In genomic region chr17:71530227-71530626, GRCh38 we compare ENCODE assay signal across 20 cellular contexts.
DNase-seq lines count a peak whose midpoint lies in the region; ATAC-seq, FAIRE-seq and TF ChIP-seq lines count a peak whose summit lies in the region.
"Had no signal": no experiment of that assay in that cellular context is flagged by ENCODE, and none has a peak within 500 bp of the region (broad histone marks: within the 10 kb centered on the region; RNA-seq: fewer than 3 reads in every experiment).

No MANE protein-coding gene starts in this region.

- H3K9me1 ChIP-seq in keratinocyte (ENCODE audit: control insufficient read depth, extremely low read depth, insufficient read depth, low read length) = no peaks in the 10 kb centered on the region

- TF ChIP-seq RAD21 in A549 (conservative IDR thresholded peaks at IDR 0.05 in 1 of 2, IDR thresholded peaks at IDR 0.05 in 1 of 2) = no peak

- no peaks in the 10 kb centered on the region for H3K4me1 Mint-ChIP-seq in stimulated activated effector memory CD8-positive, alpha-beta T cell treated with anti-CD3 and anti-CD28 coated beads, Interleukin-12 subunit alpha, Interleukin-12 subunit beta, amount 100 ng/mL, for 72 hours
- H3K4me1 Mint-ChIP-seq: CD4-positive, alpha-beta memory T cell had no signal

- dilution Hi-C loops in keratinocyte (cut with MboI; ENCODE audit: extremely low pct_ligation_motif_present, low sequenced_read_pairs) = no loop called here

- H3K79me2 ChIP-seq in keratinocyte (ENCODE audit: control insufficient read depth, insufficient read depth, low read length) = no peaks in the 10 kb centered on the region

- no peak for DNase-seq in A549 (ENCODE audit: low read depth in 1 of 2, low spot score in 1 of 2)
- DNase-seq in HPDE6-E6E7 (ENCODE audit: extremely low spot score) = peak; percentile 82
- DNase-seq in amniotic epithelial cell (ENCODE audit: low read depth) = peak; percentile 36
- DNase-seq in keratinocyte (ENCODE audit: low read depth, low spot score) = peak; percentile 72
- no peak for DNase-seq in stimulated activated effector memory CD8-positive, alpha-beta T cell treated with anti-CD3 and anti-CD28 coated beads, Interleukin-12 subunit alpha, Interleukin-12 subunit beta, amount 100 ng/mL, for 72 hours (ENCODE audit: low spot score in 2 of 2)
- DNase-seq in germinal center (ENCODE audit: low spot score) = no peak
- DNase-seq: BE2C; CD4-positive, alpha-beta memory T cell; DMS79; GDM1; H7; NCI-H1048; NCI-H146; NCI-H69; NK-92 treated with Interleukin-12 subunit alpha and Interleukin-12 subunit beta, amount 100 ng/mL, for 24 hours; OCI-M1; Right ventricle myocardium superior had no signal

- peaks cover 10% of the 10 kb centered on the region for H3K9me3 Mint-ChIP-seq in stimulated activated effector memory CD8-positive, alpha-beta T cell treated with anti-CD3 and anti-CD28 coated beads, Interleukin-12 subunit alpha, Interleukin-12 subunit beta, amount 100 ng/mL, for 72 hours

- H3K9ac ChIP-seq in keratinocyte (ENCODE audit: control insufficient read depth, extremely low read depth, insufficient read depth, low read length) = no peak overlapping the region

- H3K4me1 ChIP-seq in A549 = no peaks in the 10 kb centered on the region
- H3K4me1 ChIP-seq in keratinocyte (ENCODE audit: control insufficient read depth, extremely low read depth, insufficient read depth, low read length) = peaks cover 31% of the 10 kb centered on the region
- H3K4me1 ChIP-seq: BE2C had no signal

- H3K36me3 ChIP-seq in keratinocyte (ENCODE audit: control insufficient read depth in 2 of 2, extremely low read depth in 1 of 2, insufficient read depth in 2 of 2, low read length in 2 of 2) = no peaks in the 10 kb centered on the region
- H3K36me3 ChIP-seq: BE2C had no signal

- no peak for TF ChIP-seq EP300 in A549 (IDR thresholded peaks at IDR 0.05)

- POLR2A ChIA-PET in A549 (lab: Yijun Ruan, JAX) = no interaction called here

- TF ChIP-seq POLR2A in A549 (IDR thresholded peaks at IDR 0.05; ENCODE audit: low read length) = no peak

- WGBS in A549 (ENCODE audit: missing lambda C conversion rate) = 37% methylated on average over 2 of the region's 2 CpGs

- TF ChIP-seq CTCF in A549 (IDR thresholded peaks at IDR 0.05) = no peak
- no peak for TF ChIP-seq CTCF in keratinocyte (optimal IDR thresholded peaks at IDR 0.05 in 1 of 3, IDR thresholded peaks at IDR 0.05 in 1 of 3, conservative IDR thresholded peaks at IDR 0.05 in 1 of 3; ENCODE audit: extremely low read depth in 1 of 3, insufficient read depth in 2 of 3, low read length in 3 of 3)

- no peaks in the 10 kb centered on the region for H3K9me3 ChIP-seq in A549
- H3K9me3 ChIP-seq in keratinocyte (ENCODE audit: control insufficient read depth, low read depth, low read length) = no peaks in the 10 kb centered on the region
- H3K9me3 ChIP-seq: BE2C had no signal

- H3K4me3 Mint-ChIP-seq in stimulated activated effector memory CD8-positive, alpha-beta T cell treated with anti-CD3 and anti-CD28 coated beads, Interleukin-12 subunit alpha, Interleukin-12 subunit beta, amount 100 ng/mL, for 72 hours = no peak overlapping the region
- H3K4me3 Mint-ChIP-seq: CD4-positive, alpha-beta memory T cell had no signal

- H3K27ac ChIP-seq in A549 = no peak overlapping the region
- peak overlapping the region; percentile 19 for H3K27ac ChIP-seq in keratinocyte (ENCODE audit: control insufficient read depth, insufficient read depth, low read length)

- ATAC-seq in A549 = no peak
- ATAC-seq in GM19467 (IDR thresholded peaks at IDR 0.05; ENCODE audit: unreplicated experiment) = no peak
- ATAC-seq in stimulated activated effector memory CD8-positive, alpha-beta T cell treated with anti-CD3 and anti-CD28 coated beads, Interleukin-12 subunit alpha, Interleukin-12 subunit beta, amount 100 ng/mL, for 72 hours = no peak
- no peak for ATAC-seq in GM18519 (IDR thresholded peaks at IDR 0.05; ENCODE audit: low FRiP score, unreplicated experiment)

- H3K27ac Mint-ChIP-seq in stimulated activated effector memory CD8-positive, alpha-beta T cell treated with anti-CD3 and anti-CD28 coated beads, Interleukin-12 subunit alpha, Interleukin-12 subunit beta, amount 100 ng/mL, for 72 hours = no peak overlapping the region
- H3K27ac Mint-ChIP-seq: CD4-positive, alpha-beta memory T cell had no signal

- no peaks in the 10 kb centered on the region for H4K20me1 ChIP-seq in keratinocyte (ENCODE audit: control insufficient read depth, extremely low read depth, insufficient read depth, low read length)

- H3K4me3 ChIP-seq in A549 (no peak overlapping the region), keratinocyte (ENCODE audit: control insufficient read depth in 2 of 3, extremely low read depth in 1 of 3, insufficient read depth in 2 of 3, low read depth in 1 of 3, low read length in 3 of 3) (no peak overlapping the region)

- no peaks in the 10 kb centered on the region for H3K27me3 ChIP-seq in keratinocyte (ENCODE audit: control insufficient read depth, extremely low read depth, insufficient read depth, low read length)
- H3K27me3 ChIP-seq: BE2C had no signal

- no peak overlapping the region for H2AFZ ChIP-seq in keratinocyte (ENCODE audit: control insufficient read depth, low read length)

- FAIRE-seq in A549 (lab: Jason Lieb, UNC) (peak; percentile 89), keratinocyte (lab: Jason Lieb, UNC) (peak; percentile 100)
- FAIRE-seq: HTR-8/SVneo had no signal

- CTCF ChIA-PET in A549 (lab: Yijun Ruan, JAX) = no interaction called here

- no peaks in the 10 kb centered on the region for H3K36me3 Mint-ChIP-seq in stimulated activated effector memory CD8-positive, alpha-beta T cell treated with anti-CD3 and anti-CD28 coated beads, Interleukin-12 subunit alpha, Interleukin-12 subunit beta, amount 100 ng/mL, for 72 hours
- H3K36me3 Mint-ChIP-seq: CD4-positive, alpha-beta memory T cell had no signal

- no peak overlapping the region for H3K4me2 ChIP-seq in A549
- H3K4me2 ChIP-seq in keratinocyte (ENCODE audit: control insufficient read depth, extremely low read depth, insufficient read depth, low read depth, low read length) = no peak overlapping the region

TF ChIP-seq in A549, 52 proteins besides CTCF, POLR2A, EP300 and RAD21:
- TF ChIP-seq CBX2 (IDR thresholded peaks at IDR 0.05; ENCODE audit: borderline replicate concordance, low read depth) = no peak
- TF ChIP-seq NR3C1 (IDR thresholded peaks at IDR 0.05) = no peak
- TF ChIP-seq BHLHE40 (IDR thresholded peaks at IDR 0.05; ENCODE audit: low read depth, low read length) = no peak
- TF ChIP-seq MAFK (IDR thresholded peaks at IDR 0.05; ENCODE audit: partially characterized antibody) = no peak
- TF ChIP-seq RFX5 (IDR thresholded peaks at IDR 0.05) = no peak
- no peak for TF ChIP-seq ZFP36 (IDR thresholded peaks at IDR 0.05; ENCODE audit: borderline replicate concordance, partially characterized antibody)
- no peak for TF ChIP-seq CEBPB (IDR thresholded peaks at IDR 0.05)
- TF ChIP-seq CHD2 (IDR thresholded peaks at IDR 0.05; ENCODE audit: low read length, partially characterized antibody) = no peak
- no peak for TF ChIP-seq MAX (IDR thresholded peaks at IDR 0.05)

Comparison
In these comparisons a context has a peak if more than half of its experiments do, and no peak if none do; other contexts are left out.
1. DNase-seq: peak in HPDE6-E6E7 (single experiment), amniotic epithelial cell (single experiment) and keratinocyte (single experiment); none in A549 (0 of 2), stimulated activated effector memory CD8-positive, alpha-beta T cell treated with anti-CD3 and anti-CD28 coated beads, Interleukin-12 subunit alpha, Interleukin-12 subunit beta, amount 100 ng/mL, for 72 hours (0 of 2) and germinal center (single experiment).